8 cellular contexts compared by ENCODE assay signal in genomic region chr22:31291716-31292644, GRCh38. TPM values are rescaled to one million over a fixed set of nuclear protein-coding genes. Genes with fewer than 3 reads are reported as not detected.
DNase-seq lines count a peak whose midpoint lies in the region; ATAC-seq and TF ChIP-seq lines count a peak whose summit lies in the region.

Gene PIK3IP1, minus strand, starts transcription at chr22:31292488. Its CDS starts 144 bp downstream, at chr22:31292344.

- H3K36me3 Mint-ChIP-seq in Calu3 (ENCODE audit: insufficient read depth, unreplicated experiment): peaks cover 24% of the 10 kb centered on the region

- DNase-seq in Calu3 (peak; percentile 86), NCI-H526 treated with DMSO at 0.1 percent for 48 hours (lab: John Stamatoyannopoulos, UW) (peak; percentile 81), dedifferentiated amniotic fluid mesenchymal stem cell (ENCODE audit: extremely low spot score) (peak; percentile 68)
- peak; percentile 88 for DNase-seq in activated CD4-positive, alpha-beta T cell treated with anti-CD3 and anti-CD28 coated beads, Interleukin-2, amount 50 U/mL, for 1 hour
- peak; percentile 71 to 76 for DNase-seq in stimulated activated CD4-positive, alpha-beta T cell treated with anti-CD3 and anti-CD28 coated beads, Interleukin-15, amount 100 ng/mL, for 48 hours (ENCODE audit: low read depth in 2 of 2)

- intact Hi-C loops in Calu3 (cut with micrococcal nuclease; ENCODE audit: unreplicated experiment): no loop called here

- peak; percentile 40 for ATAC-seq in HG02885 (IDR thresholded peaks at IDR 0.05; ENCODE audit: poor library complexity, unreplicated experiment)
- ATAC-seq in GM21528 (IDR thresholded peaks at IDR 0.05; ENCODE audit: low FRiP score, unreplicated experiment): no peak

- no peaks in the 10 kb centered on the region for H3K9me3 Mint-ChIP-seq in Calu3 (ENCODE audit: low read depth, unreplicated experiment)

- peak within 1 kb of the TSS; percentile 68 for H3K4me3 Mint-ChIP-seq in Calu3 (ENCODE audit: low read depth, unreplicated experiment)

- TSS peak; percentile 56 for BruUV-seq in Calu3 (replicated peaks; lab: Mats Ljungman, UMichigan)

- no peaks in the 10 kb centered on the region for H3K27me3 ChIP-seq in layer of hippocampus (ENCODE audit: control insufficient read depth, insufficient read depth, low read length)

- no peaks in the 10 kb centered on the region for H3K27me3 Mint-ChIP-seq in Calu3 (ENCODE audit: unreplicated experiment)

- peak within 1 kb of the TSS; percentile 99 for H3K27ac ChIP-seq in layer of hippocampus (ENCODE audit: low read depth, low read length)

- CTCF ChIA-PET in Calu3 (lab: Charles Lee): interaction anchor here (0.5 to 3.0 kb wide), 15 partner anchors 8 to 348 kb away, joined by 3 to 33 read pairs (median 5); partner anchors contain the start of genes LIMK2 and PATZ1

- peak within 1 kb of the TSS; percentile 55 for H3K27ac Mint-ChIP-seq in Calu3 (ENCODE audit: unreplicated experiment)

- peaks cover 26% of the 10 kb centered on the region for H3K4me1 Mint-ChIP-seq in Calu3 (ENCODE audit: low read depth, unreplicated experiment)

- peak; percentile 59 for TF ChIP-seq CTCF in Calu3 (IDR thresholded peaks at IDR 0.05; ENCODE audit: unreplicated experiment)

RNA-seq across cellular contexts. Expression of gene PIK3IP1, which starts in this region (rescaled TPM):
- total RNA-seq in Calu3 (2022): 6.2 and 7.5 TPM in 2 replicates
